In genomic region chr20:58737198-58737597, GRCh38 we compare ENCODE assay signal across 33 cellular contexts.
"Had no signal": no experiment of that assay in that cellular context is flagged by ENCODE, and none has a peak within 500 bp of the region (broad histone marks: within the 10 kb centered on the region; RNA-seq: fewer than 3 reads in every experiment).

No MANE protein-coding gene starts in this region.

- FAIRE-seq: astrocyte, bronchial epithelial cell had no signal

- ATAC-seq: activated naive CD4-positive, alpha-beta T cell treated with anti-CD3 and anti-CD28 coated beads, Interleukin-2, amount 50 U/mL, for 72 hours; activated naive CD8-positive, alpha-beta T cell treated with anti-CD3 and anti-CD28 coated beads, Interleukin-2, amount 50 U/mL, for 24 hours; activated T-cell treated with anti-CD3 and anti-CD28 coated beads, Interleukin-2, amount 50 U/mL, for 4 hours; activated T-cell treated with anti-CD3 and anti-CD28 coated beads, Interleukin-2, amount 50 U/mL, for 72 hours; activated T-helper 17 cell treated with anti-CD3 and anti-CD28 coated beads, Interleukin-2, amount 50 U/mL, for 72 hours; body of pancreas had no signal

- H3K4me3 ChIP-seq: adrenal gland, ascending aorta, body of pancreas, breast epithelium, cardiac muscle cell had no signal

- H3K4me1 ChIP-seq: adrenal gland, ascending aorta, body of pancreas, breast epithelium had no signal

- H3K27me3 ChIP-seq: adrenal gland, ascending aorta, body of pancreas, brain microvascular endothelial cell, breast epithelium, cardiac muscle cell had no signal

- H3K36me3 ChIP-seq: adrenal gland, ascending aorta, brain microvascular endothelial cell, breast epithelium, cardiac muscle cell had no signal

- H3K27ac ChIP-seq: adrenal gland, ascending aorta, body of pancreas, brain microvascular endothelial cell, breast epithelium, cardiac muscle cell had no signal

- DNase-seq: activated effector memory CD4-positive, alpha-beta T cell treated with anti-CD3 and anti-CD28 coated beads, Interleukin-2, amount 50 U/mL, for 16 hours; activated effector memory CD4-positive, alpha-beta T cell treated with Interleukin-2 at 50 U/mL for 16 hours; activated gamma-delta T cell; activated gamma-delta T cell treated with Interleukin-2 at 50 U/mL for 16 hours; activated naive CD4-positive, alpha-beta T cell; activated naive CD4-positive, alpha-beta T cell treated with anti-CD3 and anti-CD28 coated beads for 36 hours; activated naive CD4-positive, alpha-beta T cell treated with anti-CD3 and anti-CD28 coated beads, Interleukin-2, amount 10 ng/mL, durations not matched to agents 7 days and 5 days; activated naive CD4-positive, alpha-beta T cell treated with anti-CD3 and anti-CD28 coated beads, Interleukin-2, amount 50 U/mL, for 16 hours; activated naive CD4-positive, alpha-beta T cell treated with Interleukin-2 at 50 U/mL for 16 hours; activated naive CD8-positive, alpha-beta T cell treated with anti-CD3 and anti-CD28 coated beads for 36 hours; activated naive CD8-positive, alpha-beta T cell treated with anti-CD3 and anti-CD28 coated beads, Interleukin-2, amount 10 ng/mL, durations not matched to agents 7 days and 5 days; activated naive CD8-positive, alpha-beta T cell treated with anti-CD3 and anti-CD28 coated beads, Interleukin-2, amount 50 U/mL, for 24 hours; activated T-cell treated with anti-CD3 and anti-CD28 coated beads, Interleukin-2, amount 50 U/mL, for 24 hours; activated T-cell treated with anti-CD3 and anti-CD28 coated beads, Interleukin-2, amount 50 U/mL, for 4 hours; activated T-cell treated with anti-CD3 and anti-CD28 coated beads, Interleukin-2, amount 50 U/mL, for 48 hours; activated T-cell treated with anti-CD3 and anti-CD28 coated beads, Interleukin-2, amount 50 U/mL, for 72 hours; adrenal gland; amniotic stem cell; amygdala; anterior cingulate cortex; aorta; body of pancreas; brain microvascular endothelial cell; caudate nucleus; central memory CD4-positive, alpha-beta T cell; cerebellar nuclear complex had no signal

- H3K9me3 ChIP-seq: ascending aorta, body of pancreas, breast epithelium had no signal
